In the genomic region with DNA sequence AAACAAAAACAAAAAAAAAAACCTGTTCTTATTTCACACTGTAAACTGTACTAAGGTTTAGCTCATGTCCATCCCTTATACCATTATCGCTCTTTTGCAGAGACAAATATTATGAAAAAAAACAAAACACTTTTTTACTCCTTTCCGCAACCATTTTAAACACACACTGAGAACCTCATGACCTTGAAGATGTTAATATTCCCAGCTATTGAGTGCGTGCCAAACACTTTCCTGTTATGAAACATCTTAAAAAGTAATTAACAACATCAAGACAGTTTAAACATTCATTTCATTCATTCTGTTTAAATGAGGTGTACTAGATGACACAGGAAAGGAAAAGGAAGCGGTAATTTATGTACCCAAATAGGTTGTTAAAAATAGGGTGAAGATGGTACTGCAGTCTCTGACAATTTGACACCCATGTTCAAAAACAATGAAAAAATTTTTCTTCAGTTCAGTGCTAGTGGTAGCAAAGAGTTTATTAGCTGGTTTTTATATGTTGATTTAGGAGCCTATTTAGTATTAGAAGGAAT, we compare ENCODE assay signal across 18 cellular contexts. TPM values are rescaled to one million over a fixed set of nuclear protein-coding genes. Genes with fewer than 3 reads are reported as not detected.
DNase-seq lines count a peak whose midpoint lies in the region; ATAC-seq and TF ChIP-seq lines count a peak whose summit lies in the region.
"Had no signal": no experiment of that assay in that cellular context is flagged by ENCODE, and none has a peak within 500 bp of the region (broad histone marks: within the 10 kb centered on the region; RNA-seq: fewer than 3 reads in every experiment).

No MANE protein-coding gene starts in this region.

- peak; percentile 20 for ATAC-seq in activated CD8-positive, alpha-beta memory T cell treated with anti-CD3 and anti-CD28 coated beads, Interleukin-2, amount 10 ng/mL, durations not matched to agents 7 days and 5 days
- ATAC-seq in HG03196 (IDR thresholded peaks at IDR 0.05; ENCODE audit: unreplicated experiment) = no peak
- ATAC-seq in upper lobe of right lung = no peak

- CTCF ChIA-PET in activated CD8-positive, alpha-beta memory T cell treated with anti-CD3 and anti-CD28 coated beads, Interleukin-2, amount 10 ng/mL, durations not matched to agents 7 days and 5 days (lab: Charles Lee) = interaction anchor here (1.1 to 9.3 kb wide), 5 partner anchors 11 to 42 kb away, joined by 3 to 60 read pairs (median 9); no protein-coding TSS in a partner anchor

- H3K4me3 Mint-ChIP-seq in activated CD8-positive, alpha-beta memory T cell treated with anti-CD3 and anti-CD28 coated beads, Interleukin-2, amount 10 ng/mL, durations not matched to agents 7 days and 5 days = no peak overlapping the region

- H3K36me3 Mint-ChIP-seq in activated CD8-positive, alpha-beta memory T cell treated with anti-CD3 and anti-CD28 coated beads, Interleukin-2, amount 10 ng/mL, durations not matched to agents 7 days and 5 days = peaks cover 2% of the 10 kb centered on the region

- H3K4me1 ChIP-seq in upper lobe of right lung = peaks cover 5% of the 10 kb centered on the region

- H3K9me3 Mint-ChIP-seq in activated CD8-positive, alpha-beta memory T cell treated with anti-CD3 and anti-CD28 coated beads, Interleukin-2, amount 10 ng/mL, durations not matched to agents 7 days and 5 days (ENCODE audit: low read depth) = no peaks in the 10 kb centered on the region
- H3K9me3 Mint-ChIP-seq: CD8-positive, alpha-beta memory T cell had no signal

- H3K27me3 Mint-ChIP-seq in activated CD8-positive, alpha-beta memory T cell treated with anti-CD3 and anti-CD28 coated beads, Interleukin-2, amount 10 ng/mL, durations not matched to agents 7 days and 5 days = no peaks in the 10 kb centered on the region

- H3K27ac ChIP-seq in upper lobe of right lung = no peak overlapping the region
- H3K27ac ChIP-seq: BLaER1 treated with 17β-estradiol and CSF1 and Interleukin-3, amounts not matched to agents 10 nM and 100 nM; KMS-11 had no signal

- H3K4me1 Mint-ChIP-seq in activated CD8-positive, alpha-beta memory T cell treated with anti-CD3 and anti-CD28 coated beads, Interleukin-2, amount 10 ng/mL, durations not matched to agents 7 days and 5 days = peaks cover 34% of the 10 kb centered on the region

- H3K4me3 ChIP-seq in fibroblast of villous mesenchyme (ENCODE audit: low read depth, low read length) (no peak overlapping the region), upper lobe of right lung (no peak overlapping the region)
- H3K4me3 ChIP-seq: BLaER1 treated with 17β-estradiol and CSF1 and Interleukin-3, amounts not matched to agents 10 nM and 100 nM had no signal

- no peak for TF ChIP-seq CTCF in fibroblast of villous mesenchyme (IDR thresholded peaks at IDR 0.05; ENCODE audit: insufficient read depth, low read depth, low read length)
- no peak for TF ChIP-seq CTCF in upper lobe of right lung (IDR thresholded peaks at IDR 0.05)

- no peaks in the 10 kb centered on the region for H3K27me3 ChIP-seq in upper lobe of right lung
- H3K27me3 ChIP-seq: BLaER1 treated with 17β-estradiol and CSF1 and Interleukin-3, amounts not matched to agents 10 nM and 100 nM had no signal

- no peak for DNase-seq in activated CD8-positive, alpha-beta memory T cell treated with anti-CD3 and anti-CD28 coated beads, Interleukin-2, amount 10 ng/mL, durations not matched to agents 7 days and 5 days
- no peak for DNase-seq in activated CD8-positive, alpha-beta memory T cell treated with anti-CD3 and anti-CD28 coated beads, Interleukin-2, amount 50 U/mL, for 48 hours
- peak; percentile 7 for DNase-seq in NAMALWA (ENCODE audit: low spot score)
- peak; percentile 42 for DNase-seq in fibroblast of villous mesenchyme (ENCODE audit: low read depth)
- no peak for DNase-seq in NCI-H146 treated with DMSO at 0.1 percent for 48 hours (lab: John Stamatoyannopoulos, UW; ENCODE audit: unreplicated experiment)
- no peak for DNase-seq in upper lobe of right lung
- DNase-seq: CD8-positive, alpha-beta memory T cell; DMS79; H7; NCI-H1092; NCI-H1436 treated with DMSO at 0.1 percent for 48 hours; NCI-H2081; OCI-M1; SHP77; SK-N-SH had no signal

- H3K36me3 ChIP-seq in upper lobe of right lung = no peaks in the 10 kb centered on the region
- H3K36me3 ChIP-seq: BLaER1 treated with 17β-estradiol and CSF1 and Interleukin-3, amounts not matched to agents 10 nM and 100 nM had no signal

- H3K9me3 ChIP-seq in upper lobe of right lung = no peaks in the 10 kb centered on the region
- H3K9me3 ChIP-seq: BLaER1 treated with 17β-estradiol and CSF1 and Interleukin-3, amounts not matched to agents 10 nM and 100 nM; SK-N-SH had no signal

- intact Hi-C loops in upper lobe of right lung (cut with DNase I) = no loop called here

- peak overlapping the region; percentile 53 for H3K27ac Mint-ChIP-seq in activated CD8-positive, alpha-beta memory T cell treated with anti-CD3 and anti-CD28 coated beads, Interleukin-2, amount 10 ng/mL, durations not matched to agents 7 days and 5 days

RNA-seq across cellular contexts. Expression of a gene that starts 3.9 kb away (rescaled TPM):
- 10 to 100 TPM; 14.1 to 20.8 TPM for total RNA-seq in activated CD8-positive, alpha-beta memory T cell treated with anti-CD3 and anti-CD28 coated beads, Interleukin-2, amount 10 ng/mL, durations not matched to agents 7 days and 5 days
- total RNA-seq in fibroblast of villous mesenchyme (30.9 and 47.1 TPM in 2 replicates), upper lobe of right lung (60.8 TPM)

Comparison
In these comparisons a context has a peak if more than half of its experiments do, and no peak if none do; other contexts are left out.
1. DNase-seq: peak in NAMALWA (single experiment) and fibroblast of villous mesenchyme (single experiment); none in activated CD8-positive, alpha-beta memory T cell treated with anti-CD3 and anti-CD28 coated beads, Interleukin-2, amount 10 ng/mL, durations not matched to agents 7 days and 5 days (single experiment), activated CD8-positive, alpha-beta memory T cell treated with anti-CD3 and anti-CD28 coated beads, Interleukin-2, amount 50 U/mL, for 48 hours (single experiment), NCI-H146 treated with DMSO at 0.1 percent for 48 hours (single experiment) and upper lobe of right lung (single experiment).